ENCODE assay signal across 19 cellular contexts in genomic region chr9:134161647-134162046, GRCh38. TPM values are rescaled to one million over a fixed set of nuclear protein-coding genes. Genes with fewer than 3 reads are reported as not detected.
DNase-seq lines count a peak whose midpoint lies in the region; ATAC-seq and TF ChIP-seq lines count a peak whose summit lies in the region.
"Had no signal": no experiment of that assay in that cellular context is flagged by ENCODE, and none has a peak within 500 bp of the region (broad histone marks: within the 10 kb centered on the region; RNA-seq: fewer than 3 reads in every experiment).

No MANE protein-coding gene starts in this region.

- no peak for ATAC-seq in activated CD4-positive, alpha-beta T cell treated with anti-CD3 and anti-CD28 coated beads for 36 hours
- ATAC-seq in gastroesophageal sphincter: no peak
- ATAC-seq: GM12878 had no signal

- TF ChIP-seq CTCF in RWPE1 (conservative IDR thresholded peaks at IDR 0.05; ENCODE audit: low read depth) (no peak), endothelial cell (IDR thresholded peaks at IDR 0.05; ENCODE audit: unreplicated experiment) (no peak), neural crest cell (conservative IDR thresholded peaks at IDR 0.05) (no peak), smooth muscle cell (IDR thresholded peaks at IDR 0.05; ENCODE audit: borderline replicate concordance, insufficient read depth, poor library complexity, severe bottlenecking) (no peak), gastroesophageal sphincter (IDR thresholded peaks at IDR 0.05) (no peak)

- peaks cover 22% of the 10 kb centered on the region for H3K36me3 Mint-ChIP-seq in activated CD4-positive, alpha-beta T cell treated with anti-CD3 and anti-CD28 coated beads, Interleukin-2, amount 10 ng/mL, durations not matched to agents 24 days and 14 days (ENCODE audit: low read depth)
- H3K36me3 Mint-ChIP-seq in activated CD4-positive, alpha-beta T cell treated with anti-CD3 and anti-CD28 coated beads for 36 hours (ENCODE audit: low read depth): peaks cover 26% of the 10 kb centered on the region
- peaks cover 22% of the 10 kb centered on the region for H3K36me3 Mint-ChIP-seq in endothelial cell (ENCODE audit: low read depth, unreplicated experiment)
- H3K36me3 Mint-ChIP-seq in neural crest cell (ENCODE audit: low read depth): peaks cover 20% of the 10 kb centered on the region

- H2AFZ ChIP-seq in smooth muscle cell (ENCODE audit: low read depth): no peak overlapping the region
- H2AFZ ChIP-seq: GM23248 had no signal

- H4K20me1 ChIP-seq in smooth muscle cell (ENCODE audit: low read depth): no peaks in the 10 kb centered on the region

- H3K9me3 Mint-ChIP-seq in activated CD4-positive, alpha-beta T cell treated with anti-CD3 and anti-CD28 coated beads, Interleukin-2, amount 10 ng/mL, durations not matched to agents 24 days and 14 days: no peaks in the 10 kb centered on the region
- no peaks in the 10 kb centered on the region for H3K9me3 Mint-ChIP-seq in activated CD4-positive, alpha-beta T cell treated with anti-CD3 and anti-CD28 coated beads for 36 hours (ENCODE audit: low read depth)
- no peaks in the 10 kb centered on the region for H3K9me3 Mint-ChIP-seq in endothelial cell (ENCODE audit: unreplicated experiment)
- no peaks in the 10 kb centered on the region for H3K9me3 Mint-ChIP-seq in neural crest cell

- no peak overlapping the region for H3K9ac ChIP-seq in smooth muscle cell (ENCODE audit: low read depth)
- H3K9ac ChIP-seq: GM23248 had no signal

- H3K4me1 ChIP-seq in smooth muscle cell (ENCODE audit: low read depth): no peaks in the 10 kb centered on the region
- peaks cover 0 to 17% (median 7%) of the 10 kb centered on the region in 3 donors for H3K4me1 ChIP-seq in gastroesophageal sphincter

- H3K4me2 ChIP-seq in smooth muscle cell: no peak overlapping the region

- no peaks in the 10 kb centered on the region for H3K79me2 ChIP-seq in smooth muscle cell (ENCODE audit: low read depth)

- H3K36me3 ChIP-seq in smooth muscle cell (ENCODE audit: low read depth) (no peaks in the 10 kb centered on the region), gastroesophageal sphincter (peaks cover 0 to 34% of the 10 kb centered on the region in 2 donors)

- H3K4me3 ChIP-seq in smooth muscle cell: no peak overlapping the region
- H3K4me3 ChIP-seq in gastroesophageal sphincter: no peak overlapping the region
- H3K4me3 ChIP-seq: GM12878, GM23248 had no signal

- POLR2A ChIA-PET in activated CD4-positive, alpha-beta T cell treated with anti-CD3 and anti-CD28 coated beads for 36 hours (lab: Charles Lee): no interaction called here
- POLR2A ChIA-PET in RWPE1 (lab: Yijun Ruan, JAX; ENCODE audit: low non-redundant PET): no interaction called here

- no peak for TF ChIP-seq EP300 in gastroesophageal sphincter (IDR thresholded peaks at IDR 0.05)

- intact Hi-C loops in activated CD4-positive, alpha-beta T cell treated with anti-CD3 and anti-CD28 coated beads, Interleukin-2, amount 10 ng/mL, durations not matched to agents 24 days and 14 days (cut with micrococcal nuclease): loop anchor here (5.0 kb wide), 1 partner anchor 231 kb away; no protein-coding TSS in a partner anchor
- intact Hi-C loops in activated CD4-positive, alpha-beta T cell treated with anti-CD3 and anti-CD28 coated beads for 36 hours (cut with DNase I, micrococcal nuclease): no loop called here

- H3K9me3 ChIP-seq in smooth muscle cell (replicated peaks; ENCODE audit: low read depth): no peaks in the 10 kb centered on the region
- no peaks in the 10 kb centered on the region for H3K9me3 ChIP-seq in gastroesophageal sphincter

- no peak for DNase-seq in activated CD4-positive, alpha-beta T cell treated with anti-CD3 and anti-CD28 coated beads, Interleukin-2, amount 10 ng/mL, durations not matched to agents 24 days and 14 days
- DNase-seq in activated CD4-positive, alpha-beta T cell treated with anti-CD3 and anti-CD28 coated beads for 36 hours: no peak
- DNase-seq in RWPE1 (ENCODE audit: low spot score) (no peak), endothelial cell (ENCODE audit: low spot score) (no peak), neural crest cell (ENCODE audit: low read depth, low spot score) (no peak), NCI-H187 treated with DMSO at 0.1 percent for 48 hours (lab: John Stamatoyannopoulos, UW) (no peak), smooth muscle cell (lab: John Stamatoyannopoulos, UW; ENCODE audit: unreplicated experiment) (no peak)
- DNase-seq: DMS 273 treated with DMSO at 0.1 percent for 48 hours, GDM1, GM23248, NCI-H187, NCI-H446 treated with DMSO at 0.1 percent for 48 hours, NCI-H748 treated with DMSO at 0.1 percent for 48 hours, OCI-M1 had no signal

- H3K4me3 Mint-ChIP-seq in activated CD4-positive, alpha-beta T cell treated with anti-CD3 and anti-CD28 coated beads, Interleukin-2, amount 10 ng/mL, durations not matched to agents 24 days and 14 days: no peak overlapping the region
- H3K4me3 Mint-ChIP-seq in activated CD4-positive, alpha-beta T cell treated with anti-CD3 and anti-CD28 coated beads for 36 hours: no peak overlapping the region
- H3K4me3 Mint-ChIP-seq in endothelial cell (ENCODE audit: unreplicated experiment): peak overlapping the region; percentile 66
- H3K4me3 Mint-ChIP-seq in neural crest cell: peak overlapping the region; percentile 69

- H3K4me1 Mint-ChIP-seq in activated CD4-positive, alpha-beta T cell treated with anti-CD3 and anti-CD28 coated beads, Interleukin-2, amount 10 ng/mL, durations not matched to agents 24 days and 14 days: peaks cover 20% of the 10 kb centered on the region
- peaks cover 2% of the 10 kb centered on the region for H3K4me1 Mint-ChIP-seq in activated CD4-positive, alpha-beta T cell treated with anti-CD3 and anti-CD28 coated beads for 36 hours
- peaks cover 5% of the 10 kb centered on the region for H3K4me1 Mint-ChIP-seq in endothelial cell (ENCODE audit: unreplicated experiment)
- H3K4me1 Mint-ChIP-seq in neural crest cell: no peaks in the 10 kb centered on the region

- H3K27ac Mint-ChIP-seq in activated CD4-positive, alpha-beta T cell treated with anti-CD3 and anti-CD28 coated beads, Interleukin-2, amount 10 ng/mL, durations not matched to agents 24 days and 14 days: peak overlapping the region; percentile 84
- no peak overlapping the region for H3K27ac Mint-ChIP-seq in activated CD4-positive, alpha-beta T cell treated with anti-CD3 and anti-CD28 coated beads for 36 hours
- H3K27ac Mint-ChIP-seq in endothelial cell (ENCODE audit: unreplicated experiment) (no peak overlapping the region), neural crest cell (ENCODE audit: unreplicated experiment) (no peak overlapping the region)

- 85% methylated on average over 14 of the region's 14 CpGs for WGBS in smooth muscle cell (ENCODE audit: low lambda C conversion rate)
- 80 to 85% methylated on average over 4 to 14 of the region's 14 CpGs for WGBS in gastroesophageal sphincter (ENCODE audit: low coverage in 1 of 2), 2 donors

- no peaks in the 10 kb centered on the region for H3K27me3 ChIP-seq in smooth muscle cell (ENCODE audit: low read depth)
- H3K27me3 ChIP-seq in gastroesophageal sphincter: no peaks in the 10 kb centered on the region

- no peak for TF ChIP-seq POLR2A in gastroesophageal sphincter (IDR thresholded peaks at IDR 0.05)

- no peaks in the 10 kb centered on the region for H3F3A ChIP-seq in smooth muscle cell (ENCODE audit: low read depth)

- CTCF ChIA-PET in activated CD4-positive, alpha-beta T cell treated with anti-CD3 and anti-CD28 coated beads for 36 hours (lab: Charles Lee): no interaction called here
- CTCF ChIA-PET in RWPE1 (lab: Yijun Ruan, JAX): interaction anchor here (0.6 to 0.7 kb wide), 2 partner anchors 13 to 1026 kb away, joined by 3 to 4 read pairs; no protein-coding TSS in a partner anchor

- H3K27ac ChIP-seq in RWPE1: peak overlapping the region; percentile 17
- H3K27ac ChIP-seq in smooth muscle cell (ENCODE audit: low read depth): no peak overlapping the region
- H3K27ac ChIP-seq in gastroesophageal sphincter: no peak overlapping the region
- H3K27ac ChIP-seq: 22Rv1, GM23248 had no signal

- H3K27me3 Mint-ChIP-seq in activated CD4-positive, alpha-beta T cell treated with anti-CD3 and anti-CD28 coated beads, Interleukin-2, amount 10 ng/mL, durations not matched to agents 24 days and 14 days: no peaks in the 10 kb centered on the region
- H3K27me3 Mint-ChIP-seq in activated CD4-positive, alpha-beta T cell treated with anti-CD3 and anti-CD28 coated beads for 36 hours: no peaks in the 10 kb centered on the region
- H3K27me3 Mint-ChIP-seq in endothelial cell (ENCODE audit: unreplicated experiment): peaks cover 5% of the 10 kb centered on the region
- peaks cover 9% of the 10 kb centered on the region for H3K27me3 Mint-ChIP-seq in neural crest cell (ENCODE audit: low read depth)

RNA-seq across cellular contexts. Expression of gene RNU6ATAC, which starts 2.7 kb away (rescaled TPM):
- total RNA-seq in activated CD4-positive, alpha-beta T cell treated with anti-CD3 and anti-CD28 coated beads, Interleukin-2, amount 10 ng/mL, durations not matched to agents 24 days and 14 days: 16.3 and 40.4 TPM in 2 replicates
- total RNA-seq in activated CD4-positive, alpha-beta T cell treated with anti-CD3 and anti-CD28 coated beads for 36 hours: 10 to 100 TPM in 1 of 2 experiments, not detected in 1; 45.7 TPM
- total RNA-seq in endothelial cell (ENCODE audit: unreplicated experiment) (140 TPM), neural crest cell (71.3 and 108 TPM in 2 replicates), smooth muscle cell (not detected in 2 replicates), gastroesophageal sphincter (not detected)
- not detected in 2 replicates for polyA plus RNA-seq in smooth muscle cell
- total RNA-seq: GM23248, RPMI7951 had no signal
- polyA plus RNA-seq: BJ, GM12878, GM23248 had no signal

RNA-seq across cellular contexts. Expression of gene WDR5, which starts 25.8 kb away (rescaled TPM):
- total RNA-seq in activated CD4-positive, alpha-beta T cell treated with anti-CD3 and anti-CD28 coated beads, Interleukin-2, amount 10 ng/mL, durations not matched to agents 24 days and 14 days: 71.2 TPM in 2 replicates
- total RNA-seq in activated CD4-positive, alpha-beta T cell treated with anti-CD3 and anti-CD28 coated beads for 36 hours: 10 to 100 TPM; 51.4 to 59.2 TPM
- 26.5 TPM for total RNA-seq in endothelial cell (ENCODE audit: unreplicated experiment)
- total RNA-seq in neural crest cell: 67.2 and 68.2 TPM in 2 replicates
- total RNA-seq in smooth muscle cell: 8.9 and 9.8 TPM in 2 replicates
- 15.7 and 16.3 TPM in 2 replicates for polyA plus RNA-seq in smooth muscle cell
- total RNA-seq in gastroesophageal sphincter: 10 to 100 TPM; 16.4 to 30.2 (median 24.8) TPM

Comparison
In these comparisons a context has a peak if more than half of its experiments do, and no peak if none do; other contexts are left out.
1. H3K4me3 Mint-ChIP-seq: peak in endothelial cell (single experiment) and neural crest cell (single experiment); none in activated CD4-positive, alpha-beta T cell treated with anti-CD3 and anti-CD28 coated beads, Interleukin-2, amount 10 ng/mL, durations not matched to agents 24 days and 14 days (single experiment) and activated CD4-positive, alpha-beta T cell treated with anti-CD3 and anti-CD28 coated beads for 36 hours (single experiment).